Comparison of ENCODE assay signal across 11 cellular contexts in genomic region chr9:95171001-95171400, GRCh38.
DNase-seq lines count a peak whose midpoint lies in the region; ATAC-seq, FAIRE-seq and TF ChIP-seq lines count a peak whose summit lies in the region.
"Had no signal": no experiment of that assay in that cellular context is flagged by ENCODE, and none has a peak within 500 bp of the region (broad histone marks: within the 10 kb centered on the region; RNA-seq: fewer than 3 reads in every experiment).

No MANE protein-coding gene starts in this region.

- peak; percentile 65 for ATAC-seq in activated CD8-positive, alpha-beta memory T cell treated with anti-CD3 and anti-CD28 coated beads, Interleukin-2, amount 10 ng/mL, durations not matched to agents 7 days and 5 days

- H3K4me3 ChIP-seq in bronchial epithelial cell (ENCODE audit: low read depth, low read length) = no peak overlapping the region
- H3K4me3 ChIP-seq in skeletal muscle satellite cell (ENCODE audit: low read length) = no peak overlapping the region

- H3K27ac Mint-ChIP-seq in activated CD8-positive, alpha-beta memory T cell treated with anti-CD3 and anti-CD28 coated beads, Interleukin-2, amount 10 ng/mL, durations not matched to agents 7 days and 5 days = peak overlapping the region; percentile 90

- H3K27me3 Mint-ChIP-seq in activated CD8-positive, alpha-beta memory T cell treated with anti-CD3 and anti-CD28 coated beads, Interleukin-2, amount 10 ng/mL, durations not matched to agents 7 days and 5 days = no peaks in the 10 kb centered on the region

- no peak for DNase-seq in activated CD8-positive, alpha-beta memory T cell treated with anti-CD3 and anti-CD28 coated beads, Interleukin-2, amount 10 ng/mL, durations not matched to agents 7 days and 5 days
- no peak for DNase-seq in activated CD8-positive, alpha-beta memory T cell treated with anti-CD3 and anti-CD28 coated beads for 24 hours
- peak; percentile 62 for DNase-seq in NCI-H2171 (lab: John Stamatoyannopoulos, UW)
- DNase-seq in bronchial epithelial cell (ENCODE audit: low read depth) = peak; percentile 81
- DNase-seq in pons (ENCODE audit: low spot score) = no peak
- no peak for DNase-seq in HuH-7.5 (ENCODE audit: low spot score)
- DNase-seq in mucosa of gallbladder (ENCODE audit: low spot score) = no peak
- DNase-seq: activated CD8-positive, alpha-beta memory T cell treated with anti-CD3 and anti-CD28 coated beads, Interleukin-2, amount 50 U/mL, for 48 hours; stimulated activated naive CD4-positive, alpha-beta T cell treated with Interleukin-2 at 50 U/mL for 16 hours had no signal

- no peak overlapping the region for H3K9ac ChIP-seq in skeletal muscle satellite cell (ENCODE audit: low read depth, low read length)

- H3K36me3 ChIP-seq in bronchial epithelial cell (ENCODE audit: control insufficient read depth, insufficient read depth, low read length) = no peaks in the 10 kb centered on the region
- H3K36me3 ChIP-seq in skeletal muscle satellite cell (ENCODE audit: insufficient read depth, low read length) = no peaks in the 10 kb centered on the region

- no peaks in the 10 kb centered on the region for H3K9me3 ChIP-seq in skeletal muscle satellite cell (replicated peaks; ENCODE audit: low read length)

- no peak for FAIRE-seq in bronchial epithelial cell (lab: Jason Lieb, UNC)

- peak overlapping the region; percentile 23 for H3K4me2 ChIP-seq in skeletal muscle satellite cell (ENCODE audit: low read length)

- peaks cover 10% of the 10 kb centered on the region for H3K4me1 ChIP-seq in skeletal muscle satellite cell (ENCODE audit: control insufficient read depth, insufficient read depth, low read length)

- H3K9me3 Mint-ChIP-seq in activated CD8-positive, alpha-beta memory T cell treated with anti-CD3 and anti-CD28 coated beads, Interleukin-2, amount 10 ng/mL, durations not matched to agents 7 days and 5 days (ENCODE audit: low read depth) = no peaks in the 10 kb centered on the region

- no peak for TF ChIP-seq CTCF in bronchial epithelial cell (IDR thresholded peaks at IDR 0.05; ENCODE audit: insufficient read depth, low read length, severe bottlenecking)

- CTCF ChIA-PET in activated CD8-positive, alpha-beta memory T cell treated with anti-CD3 and anti-CD28 coated beads, Interleukin-2, amount 10 ng/mL, durations not matched to agents 7 days and 5 days (lab: Charles Lee) = no interaction called here

- H3K27me3 ChIP-seq in bronchial epithelial cell (ENCODE audit: control insufficient read depth, insufficient read depth, low read length) (no peaks in the 10 kb centered on the region), skeletal muscle satellite cell (ENCODE audit: control insufficient read depth, insufficient read depth, low read length) (no peaks in the 10 kb centered on the region)

- no peak overlapping the region for H3K4me3 Mint-ChIP-seq in activated CD8-positive, alpha-beta memory T cell treated with anti-CD3 and anti-CD28 coated beads, Interleukin-2, amount 10 ng/mL, durations not matched to agents 7 days and 5 days
- H3K4me3 Mint-ChIP-seq: CD14-positive monocyte had no signal

- peaks cover 33% of the 10 kb centered on the region for H3K4me1 Mint-ChIP-seq in activated CD8-positive, alpha-beta memory T cell treated with anti-CD3 and anti-CD28 coated beads, Interleukin-2, amount 10 ng/mL, durations not matched to agents 7 days and 5 days
- H3K4me1 Mint-ChIP-seq: CD14-positive monocyte had no signal

- peaks cover 20% of the 10 kb centered on the region for H3K36me3 Mint-ChIP-seq in activated CD8-positive, alpha-beta memory T cell treated with anti-CD3 and anti-CD28 coated beads, Interleukin-2, amount 10 ng/mL, durations not matched to agents 7 days and 5 days

Comparison
In these comparisons a context has a peak if more than half of its experiments do, and no peak if none do; other contexts are left out.
1. DNase-seq: peak in NCI-H2171 (single experiment) and bronchial epithelial cell (single experiment); none in activated CD8-positive, alpha-beta memory T cell treated with anti-CD3 and anti-CD28 coated beads, Interleukin-2, amount 10 ng/mL, durations not matched to agents 7 days and 5 days (single experiment), activated CD8-positive, alpha-beta memory T cell treated with anti-CD3 and anti-CD28 coated beads for 24 hours (single experiment), pons (single experiment), HuH-7.5 (single experiment) and mucosa of gallbladder (single experiment).